ENCODE assay signal across 19 cellular contexts in genomic region chr12:39736406-39736805, GRCh38.
DNase-seq lines count a peak whose midpoint lies in the region; ATAC-seq, FAIRE-seq and TF ChIP-seq lines count a peak whose summit lies in the region.
"Had no signal": no experiment of that assay in that cellular context is flagged by ENCODE, and none has a peak within 500 bp of the region (broad histone marks: within the 10 kb centered on the region; RNA-seq: fewer than 3 reads in every experiment).

No MANE protein-coding gene starts in this region.

- peak; percentile 97 for ATAC-seq in left colon
- no peak for ATAC-seq in HG03159 (IDR thresholded peaks at IDR 0.05; ENCODE audit: unreplicated experiment)
- ATAC-seq: A549, GM23338 had no signal

- H3K4me2 ChIP-seq in Karpas-422 (ENCODE audit: low read depth, low read length, poor library complexity, severe bottlenecking): no peak overlapping the region
- H3K4me2 ChIP-seq: A549, GM23338 had no signal

- H3K4me3 Mint-ChIP-seq in nephron progenitor cell: no peak overlapping the region
- H3K4me3 Mint-ChIP-seq: CD4-positive, alpha-beta T cell; GM23338 had no signal

- intact Hi-C loops in left colon (cut with DNase I, micrococcal nuclease): no loop called here

- H3K27me3 ChIP-seq in small intestine (ENCODE audit: control insufficient read depth in 2 of 2, insufficient read depth in 2 of 2, low read length in 2 of 2): no peaks in the 10 kb centered on the region
- no peaks in the 10 kb centered on the region for H3K27me3 ChIP-seq in Karpas-422 (ENCODE audit: low read length)

- no peak overlapping the region for H3K27ac Mint-ChIP-seq in nephron progenitor cell
- H3K27ac Mint-ChIP-seq: CD4-positive, alpha-beta T cell; GM23338 had no signal

- TF ChIP-seq CTCF in nephron progenitor cell (IDR thresholded peaks at IDR 0.05): no peak

- H3K4me1 ChIP-seq in small intestine (ENCODE audit: control insufficient read depth in 2 of 2, insufficient read depth in 1 of 2, low read depth in 1 of 2, low read length in 1 of 2) (no peaks in the 10 kb centered on the region), Karpas-422 (ENCODE audit: low read length) (no peaks in the 10 kb centered on the region)
- H3K4me1 ChIP-seq: A549 had no signal

- H3K9me2 ChIP-seq in Karpas-422 (replicated peaks; ENCODE audit: insufficient read depth, low read length): no peaks in the 10 kb centered on the region

- H4K20me1 ChIP-seq in Karpas-422 (ENCODE audit: insufficient read depth, low read depth, low read length): no peaks in the 10 kb centered on the region

- H3K4me1 Mint-ChIP-seq in nephron progenitor cell: no peaks in the 10 kb centered on the region
- H3K4me1 Mint-ChIP-seq: GM23338 had no signal

- no peaks in the 10 kb centered on the region for H3K27me3 Mint-ChIP-seq in nephron progenitor cell (ENCODE audit: low read depth, poor library complexity)
- H3K27me3 Mint-ChIP-seq: CD4-positive, alpha-beta T cell had no signal

- FAIRE-seq in small intestine (lab: Jason Lieb, UNC): no peak
- FAIRE-seq: A549, H54, HTR-8/SVneo had no signal

- H3K27ac ChIP-seq in small intestine (ENCODE audit: low read depth in 1 of 2, low read length in 1 of 2) (no peak overlapping the region), Karpas-422 (ENCODE audit: low read length) (no peak overlapping the region)
- H3K27ac ChIP-seq: A549, C4-2B had no signal

- WGBS in small intestine, 3 donors: 16 to 66% (median 50%) methylated on average over 2 of the region's 2 CpGs

- no peaks in the 10 kb centered on the region for H3K9me3 ChIP-seq in small intestine (ENCODE audit: control insufficient read depth, low read depth)
- peaks cover 5% of the 10 kb centered on the region for H3K9me3 ChIP-seq in Karpas-422 (ENCODE audit: low read length)

- H2AFZ ChIP-seq in Karpas-422 (ENCODE audit: low read length): no peak overlapping the region
- H2AFZ ChIP-seq: GM23338 had no signal

- H3K36me3 Mint-ChIP-seq in nephron progenitor cell (ENCODE audit: low read depth): peaks cover 8% of the 10 kb centered on the region

- H3K9ac ChIP-seq in Karpas-422 (ENCODE audit: low read length): no peak overlapping the region

- peaks cover 34% of the 10 kb centered on the region for H3K9me3 Mint-ChIP-seq in nephron progenitor cell

- no peak overlapping the region for H3K4me3 ChIP-seq in small intestine (ENCODE audit: low read depth in 1 of 2, low read length in 2 of 2)
- no peak overlapping the region for H3K4me3 ChIP-seq in Karpas-422 (ENCODE audit: low read length)
- H3K4me3 ChIP-seq: A549, GM23338 had no signal

- H3K79me2 ChIP-seq in Karpas-422 (ENCODE audit: low read length): no peaks in the 10 kb centered on the region

- no peaks in the 10 kb centered on the region for H3K36me3 ChIP-seq in small intestine (ENCODE audit: control insufficient read depth in 2 of 2, insufficient read depth in 2 of 2, low read length in 2 of 2)
- H3K36me3 ChIP-seq in Karpas-422 (ENCODE audit: insufficient read depth, low read length): no peaks in the 10 kb centered on the region

- DNase-seq in COR-L47 (lab: John Stamatoyannopoulos, UW) (peak; percentile 40), NCI-H2081 treated with DMSO at 0.1 percent for 48 hours (lab: John Stamatoyannopoulos, UW) (peak; percentile 7), left colon (peak; percentile 8 to 24), small intestine (peak; percentile 74), nephron progenitor cell (no peak), Karpas-422 (no peak)
- DNase-seq: AML-193; Calu3; CD4-positive, alpha-beta T cell; DMS79 treated with DMSO at 0.1 percent for 48 hours; GF-D8; HCEC 1CT; IMR-90 had no signal

Comparison
In these comparisons a context has a peak if more than half of its experiments do, and no peak if none do; other contexts are left out.
1. DNase-seq: peak in COR-L47 (single experiment), NCI-H2081 treated with DMSO at 0.1 percent for 48 hours (single experiment), left colon (2 of 2) and small intestine (single experiment); none in nephron progenitor cell (single experiment) and Karpas-422 (single experiment).